In genomic region chr11:119730347-119730613, GRCh38 we compare ENCODE assay signal across 10 cellular contexts. TPM values are rescaled to one million over a fixed set of nuclear protein-coding genes. Genes with fewer than 3 reads are reported as not detected.
DNase-seq lines count a peak whose midpoint lies in the region; ATAC-seq, FAIRE-seq and TF ChIP-seq lines count a peak whose summit lies in the region.
"Had no signal": no experiment of that assay in that cellular context is flagged by ENCODE, and none has a peak within 500 bp of the region (broad histone marks: within the 10 kb centered on the region; RNA-seq: fewer than 3 reads in every experiment).

No MANE protein-coding gene starts in this region.

- peaks cover 10% of the 10 kb centered on the region for H3K4me1 ChIP-seq in BE2C
- peaks cover 5 to 20% (median 13%) of the 10 kb centered on the region in 4 experiments for H3K4me1 ChIP-seq in H1 (replicated peaks in 1 of 4; ENCODE audit: control insufficient read depth in 3 of 4, insufficient read depth in 4 of 4, low read length in 3 of 4)

- H3K4ac ChIP-seq in H1 (replicated peaks; ENCODE audit: insufficient read length, low read depth, low read length), result peak overlapping the region; percentile 0

- POLR2A ChIA-PET in H1 (lab: Charles Lee; ENCODE audit: partially characterized antibody), result interaction anchor here (1.5 kb wide), 1 partner anchor 21 kb away, joined by 8 read pairs; no protein-coding TSS in a partner anchor

- H3K79me1 ChIP-seq in H1 (ENCODE audit: low read depth, low read length), result no peaks in the 10 kb centered on the region; the same call in none of the 2 replicates

- H3K27me3 Mint-ChIP-seq in IgD-negative memory B cell (peaks cover 35% of the 10 kb centered on the region), nephron progenitor cell (ENCODE audit: low read depth, poor library complexity) (peaks cover 38% of the 10 kb centered on the region)

- peaks cover 15% of the 10 kb centered on the region for H3K23me2 ChIP-seq in H1 (ENCODE audit: low read depth, low read length)

- TF ChIP-seq CTCF in BE2C (IDR thresholded peaks at IDR 0.05; ENCODE audit: low read depth, low read length) (no peak), H1 (IDR thresholded peaks at IDR 0.05; ENCODE audit: control extremely low read depth in 1 of 3, insufficient read depth in 1 of 3, low read depth in 1 of 3, low read length in 3 of 3) (no peak), nephron progenitor cell (IDR thresholded peaks at IDR 0.05) (no peak)

- H3K36me3 ChIP-seq in BE2C (no peaks in the 10 kb centered on the region), H1 (ENCODE audit: control insufficient read depth in 2 of 4, insufficient read depth in 4 of 4, low read length in 3 of 4) (no peaks in the 10 kb centered on the region; a peak in 1 of 8 replicates)

- no peak overlapping the region for H4K91ac ChIP-seq in H1 (replicated peaks; ENCODE audit: insufficient read length, low read length)

- FAIRE-seq in H1 (lab: Jason Lieb, UNC), result no peak
- FAIRE-seq: bronchial epithelial cell, K562 had no signal

- no peak overlapping the region for H2BK20ac ChIP-seq in H1 (ENCODE audit: low read length)

- H3K4me3 Mint-ChIP-seq in IgD-negative memory B cell (peak overlapping the region; percentile 79 to 93 (median 90)), nephron progenitor cell (peak overlapping the region; percentile 71)

- H3K27ac Mint-ChIP-seq in IgD-negative memory B cell (peak overlapping the region in 2 of 3 donors; percentile 28 to 54), nephron progenitor cell (no peak overlapping the region)

- H3K9me3 Mint-ChIP-seq in IgD-negative memory B cell, result peaks cover 0 to 7% (median 0%) of the 10 kb centered on the region in 3 donors
- H3K9me3 Mint-ChIP-seq in nephron progenitor cell, result no peaks in the 10 kb centered on the region

- peak overlapping the region; percentile 90 to 95 for H3K4me2 ChIP-seq in H1 (ENCODE audit: insufficient read depth in 1 of 2, low read depth in 2 of 2, low read length in 2 of 2)

- H3K79me2 ChIP-seq in H1 (ENCODE audit: control insufficient read depth in 1 of 2, insufficient read depth in 2 of 2, low read length in 2 of 2), result peaks cover 10 to 32% of the 10 kb centered on the region in 2 experiments

- no peak overlapping the region for H3K56ac ChIP-seq in H1 (replicated peaks; ENCODE audit: insufficient read length, low read depth, low read length)

- no peak for TF ChIP-seq EP300 in H1 (IDR thresholded peaks at IDR 0.05; ENCODE audit: borderline replicate concordance in 1 of 2, low read depth in 2 of 2, low read length in 2 of 2)

- no peak overlapping the region for H3K27ac ChIP-seq in H1 (ENCODE audit: low read depth, low read length)

- no peak for TF ChIP-seq POLR2A in H1 (IDR thresholded peaks at IDR 0.05; ENCODE audit: control extremely low read depth in 1 of 2, low read depth in 2 of 2, low read length in 2 of 2)

- no peak overlapping the region for H2BK12ac ChIP-seq in H1 (ENCODE audit: low read depth, low read length)

- TF ChIP-seq RAD21 in H1 (IDR thresholded peaks at IDR 0.05 in 1 of 2, conservative IDR thresholded peaks at IDR 0.05 in 1 of 2; ENCODE audit: low read depth in 2 of 2, low read length in 2 of 2), result no peak

- no peak overlapping the region for H2BK15ac ChIP-seq in H1 (ENCODE audit: low read length)

- H2BK120ac ChIP-seq in H1 (replicated peaks; ENCODE audit: low read depth, low read length), result no peak overlapping the region

- peaks cover 0 to 7% of the 10 kb centered on the region in 2 experiments for H4K20me1 ChIP-seq in H1 (replicated peaks in 1 of 2; ENCODE audit: control insufficient read depth in 1 of 2, insufficient read depth in 2 of 2, low read length in 2 of 2)

- peaks cover 17 to 24% (median 18%) of the 10 kb centered on the region in 3 donors for H3K4me1 Mint-ChIP-seq in IgD-negative memory B cell
- H3K4me1 Mint-ChIP-seq in nephron progenitor cell, result peaks cover 35% of the 10 kb centered on the region

- no peak overlapping the region for H2AK5ac ChIP-seq in H1 (ENCODE audit: low read depth, low read length)

- no peak for ATAC-seq in HG02970 (IDR thresholded peaks at IDR 0.05; ENCODE audit: low FRiP score, unreplicated experiment)
- ATAC-seq: K562 had no signal

- H3K27me3 ChIP-seq in BE2C, result no peaks in the 10 kb centered on the region
- no peaks in the 10 kb centered on the region; a peak in 2 of 7 replicates for H3K27me3 ChIP-seq in H1 (replicated peaks in 1 of 4; ENCODE audit: control insufficient read depth in 3 of 4, extremely low read depth in 1 of 4, insufficient read depth in 3 of 4, low read length in 3 of 4)

- no peak overlapping the region for H3K18ac ChIP-seq in H1 (ENCODE audit: extremely low read depth, low read length)

- no peak overlapping the region for H3K14ac ChIP-seq in H1 (ENCODE audit: insufficient read length)

- H3K9me3 ChIP-seq in BE2C (no peaks in the 10 kb centered on the region), H1 (ENCODE audit: insufficient read depth in 2 of 2, low read depth in 1 of 2, low read length in 1 of 2) (no peaks in the 10 kb centered on the region)

- H3K36me3 Mint-ChIP-seq in IgD-negative memory B cell (peaks cover 1% of the 10 kb centered on the region), nephron progenitor cell (ENCODE audit: low read depth) (no peaks in the 10 kb centered on the region)

- 69% methylated on average over 7 of the region's 7 CpGs; no CpG with 5 or more reads in 1 of the 2 experiments for WGBS in H1 (ENCODE audit: extremely low coverage in 1 of 2, insufficient coverage in 1 of 2, insufficient read length in 1 of 2, insufficient replicate concordance in 2 of 2, low coverage in 1 of 2, low lambda C conversion rate in 2 of 2, missing lambda C conversion rate in 1 of 2), 2 experiments

- no peak overlapping the region for H4K8ac ChIP-seq in H1 (ENCODE audit: extremely low read depth, insufficient read depth, low read length)

- no peak overlapping the region for H4K5ac ChIP-seq in H1 (ENCODE audit: insufficient read length, low read depth, low read length)

- peak overlapping the region; percentile 67; the same call in 1 of the 2 replicates for H2AFZ ChIP-seq in H1 (ENCODE audit: low read length)

- H3K4me3 ChIP-seq in BE2C (ENCODE audit: low read depth, low read length) (peak overlapping the region; percentile 99), H1 (ENCODE audit: extremely low read depth in 1 of 4, insufficient read depth in 2 of 4, low read depth in 3 of 4, low read length in 4 of 4) (peak overlapping the region; percentile 82 to 97 (median 92); a peak in 7 of 8 replicates)
- H3K4me3 ChIP-seq: K562 had no signal

- H2BK5ac ChIP-seq in H1 (ENCODE audit: low read depth, low read length), result no peak overlapping the region

- H3K9ac ChIP-seq in H1 (replicated peaks in 1 of 4; ENCODE audit: extremely low read depth in 1 of 4, low read depth in 3 of 4, low read length in 3 of 4), result no peak overlapping the region

- CTCF ChIA-PET in H1 (lab: Charles Lee; ENCODE audit: partially characterized antibody), result interaction anchor here (0.7 to 2.0 kb wide), 36 partner anchors 9 to 382 kb away, joined by 3 to 17 read pairs (median 5); no protein-coding TSS in a partner anchor

- DNase-seq in BE2C (no peak), H1 (ENCODE audit: low read depth in 1 of 2, low spot score in 2 of 2) (no peak), nephron progenitor cell (no peak), cerebellum (ENCODE audit: low spot score) (no peak), NCI-H1105 (lab: John Stamatoyannopoulos, UW) (no peak), midbrain (lab: John Stamatoyannopoulos, UW) (no peak)

- no peak overlapping the region for H3K23ac ChIP-seq in H1 (ENCODE audit: insufficient read length)

TF ChIP-seq in H1, 55 proteins besides CTCF, POLR2A, EP300 and RAD21 (continues in another document):
- TF ChIP-seq TAF1 (IDR thresholded peaks at IDR 0.05; ENCODE audit: low read depth, low read length), result no peak
- TF ChIP-seq CBX5 (IDR thresholded peaks at IDR 0.05; ENCODE audit: low read depth, low read length), result no peak
- TF ChIP-seq RBBP5 (IDR thresholded peaks at IDR 0.05; ENCODE audit: borderline replicate concordance, low read depth, low read length), result no peak
- no peak for TF ChIP-seq SIX5 (IDR thresholded peaks at IDR 0.05; ENCODE audit: low read depth, low read length)
- no peak for TF ChIP-seq CHD2 (IDR thresholded peaks at IDR 0.05; ENCODE audit: low read length)
- TF ChIP-seq CREB1 (IDR thresholded peaks at IDR 0.05), result no peak
- TF ChIP-seq ATF2 (IDR thresholded peaks at IDR 0.05; ENCODE audit: low read length), result no peak
- no peak for TF ChIP-seq JUND (IDR thresholded peaks at IDR 0.05; ENCODE audit: low read length)
- no peak for TF ChIP-seq NANOG (IDR thresholded peaks at IDR 0.05; ENCODE audit: insufficient read depth, low read depth, low read length, poor library complexity, severe bottlenecking)
- no peak for TF ChIP-seq SRF (IDR thresholded peaks at IDR 0.05; ENCODE audit: low read depth, low read length)
- TF ChIP-seq SP1 (IDR thresholded peaks at IDR 0.05; ENCODE audit: low read depth, low read length), result no peak
- TF ChIP-seq YY1 (IDR thresholded peaks at IDR 0.05; ENCODE audit: low read depth, low read length), result no peak

RNA-seq across cellular contexts. Expression of gene NECTIN1, which starts 1.3 kb away (rescaled TPM):
- 167 TPM for polyA plus RNA-seq in BE2C (2012; ENCODE audit: insufficient read depth, insufficient read length, low read depth)
- 0.11 TPM for polyA plus RNA-seq in IgD-negative memory B cell
- total RNA-seq in H1 (2021; fragmentation: NEBNext Ultra II Directional; extraction: Animal tissue kit (Norgen Biotek cat#: 25700)), result 97.6 and 97.7 TPM in 2 replicates
- 43.2 and 63.0 TPM in 2 replicates for polyA plus RNA-seq in H1 (2011; rRNA removed)
- polyA plus RNA-seq in H1 (2011; cell fraction: cytosol; rRNA removed), result 43.8 TPM
- 74.6 TPM for polyA plus RNA-seq in H1 (2011; cell fraction: nucleus; rRNA removed)
- polyA plus RNA-seq in H1 (2012, experiment 1 of 2), result 69.0 to 102 TPM (median 89.4 TPM) in 4 replicates
- 73.5 TPM for polyA plus RNA-seq in H1 (2012, experiment 2 of 2)
- polyA plus RNA-seq in H1 (2013, experiment 1 of 2), result 93.0 TPM
- 97.4 TPM for polyA plus RNA-seq in H1 (2013, experiment 2 of 2)
- 104 and 120 TPM in 2 replicates for polyA minus RNA-seq in H1 (2011; rRNA and poly(A)+ RNA removed)
- 68.6 TPM for polyA minus RNA-seq in H1 (2011; cell fraction: cytosol; rRNA and poly(A)+ RNA removed)
- 58.5 TPM for polyA minus RNA-seq in H1 (2011; cell fraction: nucleus; rRNA and poly(A)+ RNA removed)
- 20.1 TPM for total RNA-seq in cerebellum
